ENCODE assay signal across 24 cellular contexts in the genomic region with DNA sequence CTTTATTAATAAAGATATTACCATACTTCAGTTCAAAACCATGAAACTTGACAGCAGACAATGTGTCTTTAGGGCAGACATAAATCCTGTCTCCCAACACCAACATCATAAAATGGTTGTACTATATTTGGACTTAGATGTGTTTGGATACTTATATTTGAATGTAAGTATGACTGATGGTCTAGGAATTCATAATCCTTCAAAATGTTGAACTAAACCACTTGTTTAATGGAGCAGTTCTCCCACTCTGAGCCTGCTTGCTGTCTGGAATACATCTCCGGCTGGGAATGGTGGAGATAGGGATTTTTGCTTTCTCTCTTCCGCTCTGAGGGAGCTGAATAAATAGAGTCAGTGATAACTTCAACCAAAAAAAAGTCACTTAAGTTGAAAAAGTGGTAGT. TPM values are rescaled to one million over a fixed set of nuclear protein-coding genes. Genes with fewer than 3 reads are reported as not detected.
DNase-seq lines count a peak whose midpoint lies in the region; TF ChIP-seq lines count a peak whose summit lies in the region.
"Had no signal": no experiment of that assay in that cellular context is flagged by ENCODE, and none has a peak within 500 bp of the region (broad histone marks: within the 10 kb centered on the region; RNA-seq: fewer than 3 reads in every experiment).

No MANE protein-coding gene starts in this region.

- H4K8ac ChIP-seq in neuronal stem cell (ENCODE audit: low read depth, low read length) = no peak overlapping the region

- no peak overlapping the region for H3K4me2 ChIP-seq in neuronal stem cell (ENCODE audit: insufficient read depth, low read length, poor library complexity, severe bottlenecking)
- H3K4me2 ChIP-seq: GM23338 had no signal

- no peak for TF ChIP-seq CTCF in fibroblast of mammary gland (conservative IDR thresholded peaks at IDR 0.05; ENCODE audit: control insufficient read depth, insufficient read depth, low read depth, low read length)
- no peak for TF ChIP-seq CTCF in retinal pigment epithelial cell (conservative IDR thresholded peaks at IDR 0.05; ENCODE audit: low read depth, low read length)
- no peak for TF ChIP-seq CTCF in ovary (IDR thresholded peaks at IDR 0.05)

- H3K27ac ChIP-seq in neuronal stem cell (replicated peaks; ENCODE audit: low read length) (no peak overlapping the region), ovary (no peak overlapping the region)
- H3K27ac ChIP-seq: body of pancreas, colonic mucosa, HL-60, parathyroid adenoma, right lobe of liver, vagina had no signal

- no peak overlapping the region for H3K23ac ChIP-seq in neuronal stem cell (ENCODE audit: low read depth, low read length, poor library complexity)

- intact Hi-C loops in ovary (cut with DNase I) = no loop called here

- H3K36me3 ChIP-seq in neuronal stem cell (replicated peaks in 1 of 2; ENCODE audit: control insufficient read depth in 2 of 2, insufficient read depth in 2 of 2, low read length in 2 of 2) (no peaks in the 10 kb centered on the region), ovary (no peaks in the 10 kb centered on the region)
- H3K36me3 ChIP-seq: colonic mucosa, right lobe of liver, vagina had no signal

- no peak overlapping the region for H3K4me3 ChIP-seq in fibroblast of mammary gland (ENCODE audit: control insufficient read depth, low read depth, low read length)
- no peak overlapping the region for H3K4me3 ChIP-seq in retinal pigment epithelial cell (ENCODE audit: low read length)
- H3K4me3 ChIP-seq in neuronal stem cell (ENCODE audit: low read length in 2 of 2) = no peak overlapping the region
- H3K4me3 ChIP-seq in ovary = no peak overlapping the region
- H3K4me3 ChIP-seq: body of pancreas, colonic mucosa, GM23338, right lobe of liver, vagina had no signal

- H2AK5ac ChIP-seq in neuronal stem cell (ENCODE audit: low read depth, low read length) = no peak overlapping the region

- H3K4me1 ChIP-seq in neuronal stem cell (ENCODE audit: control insufficient read depth in 2 of 2, insufficient read depth in 1 of 2, low read depth in 1 of 2, low read length in 2 of 2) (peaks cover 3 to 4% of the 10 kb centered on the region in 2 donors), ovary (ENCODE audit: insufficient read depth) (peaks cover 14% of the 10 kb centered on the region)
- H3K4me1 ChIP-seq: body of pancreas, colonic mucosa, parathyroid adenoma, right lobe of liver had no signal

- no peak overlapping the region for H3K4ac ChIP-seq in neuronal stem cell (ENCODE audit: low read length)

- no peak for TF ChIP-seq EP300 in ovary (IDR thresholded peaks at IDR 0.05)

- H2BK5ac ChIP-seq in neuronal stem cell (ENCODE audit: low read length) = no peak overlapping the region

- H3K9me3 ChIP-seq in neuronal stem cell (replicated peaks in 1 of 2; ENCODE audit: control insufficient read depth in 2 of 2, insufficient read depth in 1 of 2, low read depth in 1 of 2, low read length in 2 of 2) = no peaks in the 10 kb centered on the region
- H3K9me3 ChIP-seq in ovary = no peaks in the 10 kb centered on the region
- H3K9me3 ChIP-seq: body of pancreas, colonic mucosa, right lobe of liver, vagina had no signal

- no peak overlapping the region for H3K14ac ChIP-seq in neuronal stem cell (ENCODE audit: low read length)

- no peak overlapping the region for H4K91ac ChIP-seq in neuronal stem cell (ENCODE audit: low read depth, low read length, poor library complexity)

- no peak for TF ChIP-seq POLR2A in ovary (IDR thresholded peaks at IDR 0.05)

- H3K79me1 ChIP-seq in neuronal stem cell (ENCODE audit: low read depth, low read length) = no peaks in the 10 kb centered on the region

- H3K18ac ChIP-seq in neuronal stem cell (ENCODE audit: low read length) = no peak overlapping the region

- no CpG with 5 or more reads among the region's 2 CpGs for WGBS in neuronal stem cell (ENCODE audit: extremely low coverage in 2 of 2, insufficient read length in 2 of 2, insufficient replicate concordance in 1 of 2), 2 donors
- 64 to 71% (median 67%) methylated on average over 2 of the region's 2 CpGs for WGBS in ovary, 3 donors

- DNase-seq in GM03348 (ENCODE audit: low spot score) = peak; percentile 26
- peak; percentile 86 for DNase-seq in amniotic epithelial cell (ENCODE audit: low read depth)
- peak; percentile 32 for DNase-seq in fibroblast of mammary gland (ENCODE audit: low read depth)
- peak; percentile 90 for DNase-seq in retinal pigment epithelial cell (ENCODE audit: low read depth)
- DNase-seq in neuronal stem cell (ENCODE audit: low spot score) = no peak
- DNase-seq in ovary = no peak
- no peak for DNase-seq in C1 segment of cervical spinal cord (lab: John Stamatoyannopoulos, UW)
- DNase-seq in DMS114 treated with DMSO at 0.1 percent for 48 hours (lab: John Stamatoyannopoulos, UW; ENCODE audit: unreplicated experiment) = no peak
- DNase-seq: activated CD4-positive, alpha-beta T cell treated with anti-CD3 and anti-CD28 coated beads for 4 hours; activated naive CD4-positive, alpha-beta T cell treated with anti-CD3 and anti-CD28 coated beads, Interleukin-2, amount 10 ng/mL, durations not matched to agents 7 days and 5 days; activated T-cell treated with anti-CD3 and anti-CD28 coated beads, Interleukin-2, amount 50 U/mL, for 72 hours; body of pancreas; CD4-positive, alpha-beta T cell; colonic mucosa; DMS153; naive thymus-derived CD8-positive, alpha-beta T cell; NCI-H1092 treated with DMSO at 0.1 percent for 48 hours; NCI-H1930; right lobe of liver; SHP77 had no signal

- no peak overlapping the region for H3K9ac ChIP-seq in neuronal stem cell (ENCODE audit: low read depth, low read length, poor library complexity)
- H3K9ac ChIP-seq: parathyroid adenoma had no signal

- H2AFZ ChIP-seq in neuronal stem cell (ENCODE audit: low read length) = no peak overlapping the region
- H2AFZ ChIP-seq: GM23338, parathyroid adenoma had no signal

- H2BK12ac ChIP-seq in neuronal stem cell (ENCODE audit: low read length) = no peak overlapping the region

- no peak overlapping the region for H2BK120ac ChIP-seq in neuronal stem cell (ENCODE audit: low read depth, low read length)

- H3K27me3 ChIP-seq in neuronal stem cell (ENCODE audit: control insufficient read depth in 3 of 3, insufficient read depth in 3 of 3, low read depth in 1 of 3, low read length in 3 of 3) (no peaks in the 10 kb centered on the region), ovary (no peaks in the 10 kb centered on the region)
- H3K27me3 ChIP-seq: body of pancreas, colonic mucosa, right lobe of liver, vagina had no signal

- H2BK15ac ChIP-seq in neuronal stem cell (ENCODE audit: low read length) = no peak overlapping the region

RNA-seq across cellular contexts. Expression of a gene that starts 10.6 kb away (rescaled TPM):
- 10.4 TPM for polyA plus RNA-seq in neuronal stem cell (2013, experiment 1 of 2)
- polyA plus RNA-seq in neuronal stem cell (2013, experiment 2 of 2) = 10.1 TPM
- total RNA-seq in ovary = 100 to 1,000 TPM in 3 of 7 donors, 10 to 100 TPM in 4; 62.5 to 143 (median 97.4) TPM
- polyA plus RNA-seq in ovary = 100 to 1,000 TPM in 1 of 2 donors, 10 to 100 TPM in 1; 82.2 to 159 TPM

Comparison
In these comparisons a context has a peak if more than half of its experiments do, and no peak if none do; other contexts are left out.
1. DNase-seq: peak in GM03348 (single experiment), amniotic epithelial cell (single experiment), fibroblast of mammary gland (single experiment) and retinal pigment epithelial cell (single experiment); none in neuronal stem cell (single experiment), ovary (0 of 5), C1 segment of cervical spinal cord (0 of 14) and DMS114 treated with DMSO at 0.1 percent for 48 hours (single experiment).